In genomic region chr6:113351183-113351834, GRCh38 we compare ENCODE assay signal across 11 cellular contexts.
DNase-seq lines count a peak whose midpoint lies in the region; ATAC-seq and TF ChIP-seq lines count a peak whose summit lies in the region.
"Had no signal": no experiment of that assay in that cellular context is flagged by ENCODE, and none has a peak within 500 bp of the region (broad histone marks: within the 10 kb centered on the region; RNA-seq: fewer than 3 reads in every experiment).

No MANE protein-coding gene starts in this region.

- H3K4me2 ChIP-seq in OCI-LY7 (ENCODE audit: low read length): no peak overlapping the region

- H3K27me3 Mint-ChIP-seq in mesothelial cell of epicardium (ENCODE audit: low read depth): no peaks in the 10 kb centered on the region
- H3K27me3 Mint-ChIP-seq: central memory CD8-positive, alpha-beta T cell had no signal

- no peak overlapping the region for H3K4me3 Mint-ChIP-seq in mesothelial cell of epicardium
- H3K4me3 Mint-ChIP-seq: central memory CD8-positive, alpha-beta T cell had no signal

- intact Hi-C loops in OCI-LY7 (cut with micrococcal nuclease; ENCODE audit: unreplicated experiment): no loop called here

- no peaks in the 10 kb centered on the region for H3K4me1 ChIP-seq in OCI-LY7 (ENCODE audit: insufficient read depth, low read length, poor library complexity, severe bottlenecking)
- H3K4me1 ChIP-seq: gastroesophageal sphincter had no signal

- BruUV-seq in OCI-LY7 (replicated peaks; lab: Mats Ljungman, UMichigan): no TSS peak

- no peaks in the 10 kb centered on the region for H3K9me2 ChIP-seq in OCI-LY7 (ENCODE audit: insufficient read depth, low read length)

- no peaks in the 10 kb centered on the region for H3K36me3 ChIP-seq in OCI-LY7 (ENCODE audit: insufficient read depth, low read length)
- H3K36me3 ChIP-seq: gastroesophageal sphincter had no signal

- no peak overlapping the region for H2AFZ ChIP-seq in OCI-LY7 (ENCODE audit: low read length)

- no peak overlapping the region for H3K27ac ChIP-seq in OCI-LY7 (ENCODE audit: low read depth, low read length, poor library complexity, severe bottlenecking)
- H3K27ac ChIP-seq: gastroesophageal sphincter had no signal

- POLR2A ChIA-PET in OCI-LY7 (lab: Charles Lee): interaction anchor here (0.6 to 0.9 kb wide), 3 partner anchors 10 to 45 kb away, joined by 3 read pairs; no protein-coding TSS in a partner anchor

- no peaks in the 10 kb centered on the region for H3K36me3 Mint-ChIP-seq in mesothelial cell of epicardium

- no peaks in the 10 kb centered on the region for H3K9me3 Mint-ChIP-seq in mesothelial cell of epicardium

- peaks cover 40% of the 10 kb centered on the region for H3K4me1 Mint-ChIP-seq in mesothelial cell of epicardium
- H3K4me1 Mint-ChIP-seq: central memory CD8-positive, alpha-beta T cell had no signal

- H3K4me3 ChIP-seq in OCI-LY7 (ENCODE audit: low read depth, low read length, poor library complexity, severe bottlenecking): no peak overlapping the region
- H3K4me3 ChIP-seq: gastroesophageal sphincter had no signal

- no peaks in the 10 kb centered on the region for H3K79me2 ChIP-seq in OCI-LY7 (ENCODE audit: insufficient read depth, low read depth, low read length)

- no peaks in the 10 kb centered on the region for H3K9me3 ChIP-seq in OCI-LY7 (ENCODE audit: low read length)
- H3K9me3 ChIP-seq: gastroesophageal sphincter had no signal

- DNase-seq in Daoy (ENCODE audit: low read depth) (peak; percentile 76), NCI-H69 (lab: John Stamatoyannopoulos, UW) (peak; percentile 7), dedifferentiated amniotic fluid mesenchymal stem cell (ENCODE audit: extremely low spot score) (peak; percentile 78), mesothelial cell of epicardium (ENCODE audit: low spot score in 2 of 2, unreplicated experiment in 2 of 2) (no peak), kidney tubule cell (ENCODE audit: low spot score) (no peak), OCI-LY7 (ENCODE audit: low spot score) (no peak), GM03348 (ENCODE audit: low spot score) (no peak)
- DNase-seq: SHP77 had no signal

- TF ChIP-seq CTCF in mesothelial cell of epicardium (IDR thresholded peaks at IDR 0.05; ENCODE audit: unreplicated experiment): no peak
- no peak for TF ChIP-seq CTCF in OCI-LY7 (conservative IDR thresholded peaks at IDR 0.05; ENCODE audit: low read length)

- CTCF ChIA-PET in OCI-LY7 (lab: Charles Lee; ENCODE audit: unreplicated experiment): no interaction called here

- ATAC-seq in GM21619 (IDR thresholded peaks at IDR 0.05; ENCODE audit: unreplicated experiment): no peak
- ATAC-seq: gastroesophageal sphincter had no signal

- H4K20me1 ChIP-seq in OCI-LY7 (ENCODE audit: insufficient read depth, low read length): no peaks in the 10 kb centered on the region

- H3K27ac Mint-ChIP-seq in mesothelial cell of epicardium: peak overlapping the region; percentile 57

Comparison
In these comparisons a context has a peak if more than half of its experiments do, and no peak if none do; other contexts are left out.
1. DNase-seq: peak in Daoy (single experiment), NCI-H69 (single experiment) and dedifferentiated amniotic fluid mesenchymal stem cell (single experiment); none in mesothelial cell of epicardium (0 of 2), kidney tubule cell (single experiment), OCI-LY7 (single experiment) and GM03348 (single experiment).